Comparison of ENCODE assay signal across 8 cellular contexts in the genomic region with DNA sequence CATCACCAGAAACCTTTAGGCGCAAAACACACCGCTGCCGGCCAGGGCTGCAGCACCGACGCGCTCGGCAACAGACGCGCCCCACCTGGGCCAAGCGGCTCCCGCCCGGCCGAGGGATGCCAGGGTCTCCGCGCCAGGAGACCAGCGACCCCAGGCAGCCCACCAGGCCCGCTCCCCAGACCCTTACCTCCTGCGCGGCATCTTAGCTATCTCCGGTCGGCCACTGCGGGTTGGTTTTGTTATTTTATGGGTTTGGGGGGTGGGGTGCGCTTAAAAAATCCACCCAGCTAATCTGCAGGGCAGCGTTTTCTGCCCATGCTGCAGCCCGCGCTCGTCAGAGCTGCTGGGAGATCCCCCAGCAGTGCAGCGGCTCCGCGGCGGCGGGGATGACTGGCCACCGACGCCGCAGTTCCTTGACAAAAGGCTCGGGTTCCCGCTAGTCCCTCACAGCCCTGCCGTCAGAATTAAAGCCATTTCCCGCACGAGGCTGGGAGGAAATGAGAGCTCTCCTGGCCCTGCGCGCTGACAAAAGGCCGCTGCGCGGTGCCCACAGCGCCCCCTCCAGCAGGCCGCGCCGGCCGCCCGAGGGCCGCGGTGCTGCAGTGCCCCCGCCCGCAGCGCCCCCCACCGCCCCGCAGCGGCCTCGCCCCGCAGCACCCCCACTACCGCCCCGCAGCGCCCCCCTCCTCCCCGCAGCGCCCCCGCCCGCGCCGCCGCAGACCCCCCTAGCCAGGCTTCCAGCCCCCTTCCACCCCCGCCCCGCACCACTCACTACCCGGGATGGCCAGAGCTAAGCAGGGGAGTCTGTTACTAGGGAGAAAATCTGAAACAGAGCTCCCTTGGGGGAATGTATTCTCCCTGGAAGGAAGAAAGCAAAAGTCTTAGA. TPM values are rescaled to one million over a fixed set of nuclear protein-coding genes. Genes with fewer than 3 reads are reported as not detected.
DNase-seq lines count a peak whose midpoint lies in the region; ATAC-seq and TF ChIP-seq lines count a peak whose summit lies in the region.

Gene ADD2 (minus strand): TSS at position 502 of the 886 bp plus-strand sequence. CDS start 61,792 bp downstream, outside the sequence.

- no peaks in the 10 kb centered on the region for H3K36me3 ChIP-seq in SU-DHL-6 (ENCODE audit: low read length)

- peak within 1 kb of the TSS; percentile 52 for H3K9ac ChIP-seq in SU-DHL-6 (ENCODE audit: low read length)

- no peaks in the 10 kb centered on the region for H3K9me3 ChIP-seq in SU-DHL-6 (ENCODE audit: insufficient read depth, low read length)

- H3K9me2 ChIP-seq in SU-DHL-6 (replicated peaks; ENCODE audit: insufficient read depth, low read length), result no peaks in the 10 kb centered on the region

- no peaks in the 10 kb centered on the region for H3K27me3 ChIP-seq in SU-DHL-6 (ENCODE audit: low read length)

- ATAC-seq in GM21390 (IDR thresholded peaks at IDR 0.05; ENCODE audit: unreplicated experiment), result no peak
- ATAC-seq in GM21576 (IDR thresholded peaks at IDR 0.05; ENCODE audit: unreplicated experiment), result no peak

- H3K79me2 ChIP-seq in SU-DHL-6 (ENCODE audit: insufficient read depth, low read length), result no peaks in the 10 kb centered on the region

- no peaks in the 10 kb centered on the region for H4K20me1 ChIP-seq in SU-DHL-6 (ENCODE audit: low read depth, low read length)

- H3K4me2 ChIP-seq in SU-DHL-6 (ENCODE audit: low read depth, low read length, poor library complexity, severe bottlenecking), result peak within 1 kb of the TSS; percentile 56

- no peak for TF ChIP-seq CTCF in SU-DHL-6 (IDR thresholded peaks at IDR 0.05; ENCODE audit: insufficient read depth, low read length, poor library complexity, severe bottlenecking)

- H3K4me3 ChIP-seq in Jurkat, Clone E6-1 (ENCODE audit: low read length), result peak within 1 kb of the TSS; percentile 47
- H3K4me3 ChIP-seq in SU-DHL-6 (ENCODE audit: insufficient read depth, low read length, poor library complexity, severe bottlenecking), result peak within 1 kb of the TSS; percentile 49

- H2AFZ ChIP-seq in SU-DHL-6 (ENCODE audit: low read depth, low read length, severe bottlenecking), result peak within 1 kb of the TSS; percentile 49

- H3K27ac ChIP-seq in SU-DHL-6 (ENCODE audit: low read depth, low read length) (no peak within 1 kb of the TSS), caudate nucleus (ENCODE audit: low read depth, low read length) (peak within 1 kb of the TSS; percentile 62)

- H3F3A ChIP-seq in SU-DHL-6 (ENCODE audit: insufficient read depth), result no peaks in the 10 kb centered on the region; the same call in 1 of the 2 replicates

- DNase-seq in DMS 273 (lab: John Stamatoyannopoulos, UW; ENCODE audit: unreplicated experiment) (peak; percentile 92), caudate nucleus (lab: John Stamatoyannopoulos, UW) (peak in 26 of 61 donors; percentile 9 to 74 (median 24)), left kidney (ENCODE audit: low read depth, low spot score) (peak; percentile 89)
- DNase-seq in Jurkat, Clone E6-1 (ENCODE audit: low read depth, low spot score), result peak; percentile 12
- peak; percentile 27 to 43 for DNase-seq in stimulated activated CD4-positive, alpha-beta T cell treated with anti-CD3 and anti-CD28 coated beads, Interleukin-4, amount 100 ng/mL, for 4 hours

RNA-seq across cellular contexts. Expression of gene ADD2, which starts in this region (rescaled TPM):
- 36.1 TPM for polyA plus RNA-seq in Jurkat, Clone E6-1 (2012; ENCODE audit: insufficient read depth, insufficient read length)
